ENCODE assay signal across 20 cellular contexts in genomic region chr1:206497774-206498173, GRCh38. TPM values are rescaled to one million over a fixed set of nuclear protein-coding genes. Genes with fewer than 3 reads are reported as not detected.
"Had no signal": no experiment of that assay in that cellular context is flagged by ENCODE, and none has a peak within 500 bp of the region (broad histone marks: within the 10 kb centered on the region; RNA-seq: fewer than 3 reads in every experiment).

No MANE protein-coding gene starts in this region.

- H3K4me3 Mint-ChIP-seq: activated naive CD8-positive, alpha-beta T cell; central memory CD8-positive, alpha-beta T cell; type B pancreatic cell had no signal

- H3K27me3 Mint-ChIP-seq: activated naive CD8-positive, alpha-beta T cell; central memory CD8-positive, alpha-beta T cell had no signal

- H3K36me3 Mint-ChIP-seq: activated naive CD8-positive, alpha-beta T cell had no signal

- H3K36me3 ChIP-seq: prostate gland had no signal

- H3K9me3 ChIP-seq: esophagus squamous epithelium, prostate gland, suprapubic skin had no signal

- H3K27ac ChIP-seq: brain microvascular endothelial cell, prostate gland had no signal

- H3K9me3 Mint-ChIP-seq: central memory CD8-positive, alpha-beta T cell; type B pancreatic cell had no signal

- H3K27me3 ChIP-seq: brain microvascular endothelial cell, esophagus squamous epithelium, suprapubic skin had no signal

- H3K4me3 ChIP-seq: coronary artery, esophagus squamous epithelium, prostate gland, skin epidermis, suprapubic skin had no signal

- ATAC-seq: right cardiac atrium; stimulated activated naive CD8-positive, alpha-beta T cell treated with anti-CD3 and anti-CD28 coated beads, Interleukin-15, Interleukin-2, amounts not matched to agents 100 U/mL and 50 U/mL, for 24 hours had no signal

- H3K4me1 ChIP-seq: prostate gland had no signal

- DNase-seq: activated CD4-positive, alpha-beta T cell treated with anti-CD3 and anti-CD28 coated beads, Interleukin-2, amount 50 U/mL, for 1 hour; activated CD4-positive, CD25-positive, alpha-beta regulatory T cell; activated CD8-positive, alpha-beta memory T cell treated with anti-CD3 and anti-CD28 coated beads for 24 hours; brain microvascular endothelial cell; effector CD4-positive, alpha-beta T cell; esophagus squamous epithelium; foreskin melanocyte; head of caudate nucleus; kidney glomerular epithelial cell; right cardiac atrium; stimulated activated CD4-positive, alpha-beta T cell treated with anti-CD3 and anti-CD28 coated beads, Interleukin-4, amount 100 ng/mL, for 24 hours; stimulated activated naive CD8-positive, alpha-beta T cell treated with anti-CD3 and anti-CD28 coated beads, Interleukin-15, Interleukin-2, amounts not matched to agents 100 U/mL and 50 U/mL, for 24 hours had no signal

- H3K27ac Mint-ChIP-seq: type B pancreatic cell had no signal

RNA-seq across cellular contexts. Expression of gene IKBKE, which starts 27.5 kb away (rescaled TPM):
- polyA plus RNA-seq: neural cell had no signal
